Comparison of ENCODE assay signal across 7 cellular contexts in the genomic region with DNA sequence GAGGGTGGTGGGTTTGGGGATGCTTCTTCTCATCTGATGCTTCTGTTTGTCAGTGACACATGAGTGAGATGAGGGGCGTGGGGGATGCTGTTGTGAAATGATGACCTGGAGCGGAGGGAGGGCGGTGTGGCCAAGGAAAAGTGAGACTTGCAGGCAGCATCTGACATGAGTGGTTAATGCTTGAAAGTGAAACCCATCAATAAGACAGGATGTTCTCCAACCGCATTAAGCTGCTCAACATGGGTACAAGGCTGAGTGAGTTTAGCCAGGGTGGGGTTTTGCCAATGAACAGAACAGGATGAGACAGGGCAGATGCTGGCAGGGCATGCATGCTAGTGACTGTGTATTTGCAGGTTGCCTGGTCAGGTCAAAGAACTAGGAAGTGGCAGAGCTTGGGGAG. TPM values are rescaled to one million over a fixed set of nuclear protein-coding genes. Genes with fewer than 3 reads are reported as not detected.
DNase-seq lines count a peak whose midpoint lies in the region; ATAC-seq and TF ChIP-seq lines count a peak whose summit lies in the region.

No MANE protein-coding gene starts in this region.

- H3K9me3 Mint-ChIP-seq in activated naive CD8-positive, alpha-beta T cell treated with anti-CD3 and anti-CD28 coated beads, Interleukin-2, amount 50 U/mL, for 24 hours: no peaks in the 10 kb centered on the region

- TF ChIP-seq CTCF in Peyer's patch (IDR thresholded peaks at IDR 0.05): no peak

- H3K4me1 Mint-ChIP-seq in activated naive CD8-positive, alpha-beta T cell treated with anti-CD3 and anti-CD28 coated beads, Interleukin-2, amount 50 U/mL, for 24 hours: peaks cover 39% of the 10 kb centered on the region

- TF ChIP-seq POLR2A in Peyer's patch (IDR thresholded peaks at IDR 0.05): no peak

- no peaks in the 10 kb centered on the region for H3K27me3 Mint-ChIP-seq in activated naive CD8-positive, alpha-beta T cell treated with anti-CD3 and anti-CD28 coated beads, Interleukin-2, amount 50 U/mL, for 24 hours

- H3K4me3 Mint-ChIP-seq in activated naive CD8-positive, alpha-beta T cell treated with anti-CD3 and anti-CD28 coated beads, Interleukin-2, amount 50 U/mL, for 24 hours: peak overlapping the region; percentile 63

- H3K9me3 ChIP-seq in Peyer's patch: no peaks in the 10 kb centered on the region

- peak overlapping the region; percentile 92 for H3K27ac Mint-ChIP-seq in activated naive CD8-positive, alpha-beta T cell treated with anti-CD3 and anti-CD28 coated beads, Interleukin-2, amount 50 U/mL, for 24 hours

- no peaks in the 10 kb centered on the region for H3K27me3 ChIP-seq in Peyer's patch

- H3K27ac ChIP-seq in Peyer's patch: peak overlapping the region in 3 of 4 donors; percentile 25 to 76 (median 41)

- no peaks in the 10 kb centered on the region for H3K36me3 Mint-ChIP-seq in activated naive CD8-positive, alpha-beta T cell treated with anti-CD3 and anti-CD28 coated beads, Interleukin-2, amount 50 U/mL, for 24 hours (ENCODE audit: low read depth)

- H3K36me3 ChIP-seq in Peyer's patch: no peaks in the 10 kb centered on the region

- peak; percentile 98 for ATAC-seq in GM21619 (IDR thresholded peaks at IDR 0.05; ENCODE audit: unreplicated experiment)
- ATAC-seq in activated naive CD8-positive, alpha-beta T cell treated with anti-CD3 and anti-CD28 coated beads, Interleukin-2, amount 50 U/mL, for 24 hours: peak; percentile 93

- H3K4me3 ChIP-seq in Peyer's patch: peak overlapping the region in 1 of 4 donors; percentile 4

- DNase-seq in Peyer's patch: peak in 2 of 3 donors; percentile 77 to 78
- DNase-seq in activated naive CD8-positive, alpha-beta T cell treated with anti-CD3 and anti-CD28 coated beads, Interleukin-2, amount 50 U/mL, for 24 hours: peak; percentile 68
- DNase-seq in stimulated activated CD8-positive, alpha-beta memory T cell treated with anti-CD3 and anti-CD28 coated beads, Interleukin-4, amount 100 ng/mL, for 48 hours: peak; percentile 77
- no peak for DNase-seq in NCI-H2196 treated with DMSO at 0.1 percent for 48 hours (lab: John Stamatoyannopoulos, UW; ENCODE audit: unreplicated experiment)
- no peak for DNase-seq in HuH-7.5 (ENCODE audit: low spot score)
- DNase-seq in DMS79 (lab: John Stamatoyannopoulos, UW): no peak

- H3K4me1 ChIP-seq in Peyer's patch: peaks cover 0 to 5% (median 2%) of the 10 kb centered on the region in 4 donors

RNA-seq across cellular contexts. Expression of gene SPATA21, which starts 16.5 kb away (rescaled TPM):
- total RNA-seq in Peyer's patch: not detected

RNA-seq across cellular contexts. Expression of gene NECAP2, which starts 19.8 kb away (rescaled TPM):
- total RNA-seq in Peyer's patch: 10 to 100 TPM; 32.1 to 53.1 (median 38.6) TPM

RNA-seq across cellular contexts. Expression of gene SZRD1, which starts 53.7 kb away (rescaled TPM):
- total RNA-seq in Peyer's patch: 10 to 100 TPM; 52.0 to 59.5 (median 57.4) TPM

Comparison
In these comparisons a context has a peak if more than half of its experiments do, and no peak if none do; other contexts are left out.
1. DNase-seq: peak in Peyer's patch (2 of 3), activated naive CD8-positive, alpha-beta T cell treated with anti-CD3 and anti-CD28 coated beads, Interleukin-2, amount 50 U/mL, for 24 hours (single experiment) and stimulated activated CD8-positive, alpha-beta memory T cell treated with anti-CD3 and anti-CD28 coated beads, Interleukin-4, amount 100 ng/mL, for 48 hours (single experiment); none in NCI-H2196 treated with DMSO at 0.1 percent for 48 hours (single experiment), HuH-7.5 (single experiment) and DMS79 (single experiment).